Comparison of ENCODE assay signal across 22 cellular contexts in genomic region chr4:77712675-77713074, GRCh38.
DNase-seq lines count a peak whose midpoint lies in the region; ATAC-seq, FAIRE-seq and TF ChIP-seq lines count a peak whose summit lies in the region.
"Had no signal": no experiment of that assay in that cellular context is flagged by ENCODE, and none has a peak within 500 bp of the region (broad histone marks: within the 10 kb centered on the region; RNA-seq: fewer than 3 reads in every experiment).

No MANE protein-coding gene starts in this region.

- H3K9ac ChIP-seq in K562 (ENCODE audit: insufficient read depth in 1 of 2, low read depth in 2 of 2, low read length in 2 of 2) = no peak overlapping the region
- H3K9ac ChIP-seq: KMS-11 had no signal

- H3K4me1 ChIP-seq in K562 (replicated peaks in 1 of 2; ENCODE audit: control insufficient read depth in 2 of 2, insufficient read depth in 2 of 2, low read length in 2 of 2) = no peaks in the 10 kb centered on the region
- no peaks in the 10 kb centered on the region for H3K4me1 ChIP-seq in CD8-positive, alpha-beta T cell (ENCODE audit: insufficient read depth, low read length)
- H3K4me1 ChIP-seq: BE2C had no signal

- H3K27me3 Mint-ChIP-seq in activated naive CD8-positive, alpha-beta T cell treated with anti-CD3 and anti-CD28 coated beads for 36 hours = no peaks in the 10 kb centered on the region
- H3K27me3 Mint-ChIP-seq in activated naive CD8-positive, alpha-beta T cell treated with anti-CD3 and anti-CD28 coated beads, Interleukin-2, amount 50 U/mL, for 24 hours = no peaks in the 10 kb centered on the region
- H3K27me3 Mint-ChIP-seq in stimulated activated naive B cell treated with anti-CD40 and anti-IgM and Interleukin-4, amounts not matched to agents 10 μg/mL and 1 μg/mL and 100 μg/mL, for 72 hours = no peaks in the 10 kb centered on the region
- no peaks in the 10 kb centered on the region for H3K27me3 Mint-ChIP-seq in CD8-positive, alpha-beta T cell (ENCODE audit: low read depth)

- no peaks in the 10 kb centered on the region for H3K9me3 ChIP-seq in K562 (replicated peaks; ENCODE audit: control insufficient read depth, insufficient read depth, low read depth, low read length)
- H3K9me3 ChIP-seq in CD8-positive, alpha-beta T cell (ENCODE audit: low read length) = no peaks in the 10 kb centered on the region
- H3K9me3 ChIP-seq: BE2C had no signal

- no peak for ATAC-seq in activated naive CD8-positive, alpha-beta T cell treated with anti-CD3 and anti-CD28 coated beads, Interleukin-2, amount 50 U/mL, for 24 hours
- ATAC-seq in K562 = no peak
- no peak for ATAC-seq in stimulated activated naive B cell treated with anti-CD40 and anti-IgM and Interleukin-4, amounts not matched to agents 10 μg/mL and 1 μg/mL and 100 μg/mL, for 72 hours (replicated peaks)
- no peak for ATAC-seq in CD8-positive, alpha-beta T cell
- no peak for ATAC-seq in GM18520 (IDR thresholded peaks at IDR 0.05; ENCODE audit: unreplicated experiment)
- ATAC-seq: GM23338, Panc1 had no signal

- BruUV-seq in K562 (replicated peaks; lab: Mats Ljungman, UMichigan) = no TSS peak

- POLR2A ChIA-PET in K562 (lab: Yijun Ruan, JAX) = interaction anchor here (0.6 kb wide), 1 partner anchor 167 kb away, joined by 3 read pairs; no protein-coding TSS in a partner anchor
- POLR2A ChIA-PET in CD8-positive, alpha-beta T cell (lab: Charles Lee) = interaction anchor here (0.8 kb wide), 1 partner anchor 168 kb away, joined by 3 read pairs; no protein-coding TSS in a partner anchor

- H3K4me3 ChIP-seq in K562 = no peak overlapping the region
- no peak overlapping the region for H3K4me3 ChIP-seq in CD8-positive, alpha-beta T cell (ENCODE audit: low read depth, low read length)
- H3K4me3 ChIP-seq: GM23338 had no signal

- H3K27me3 ChIP-seq in K562 (ENCODE audit: control insufficient read depth in 2 of 2, insufficient read depth in 2 of 2, low read length in 2 of 2) = no peaks in the 10 kb centered on the region
- no peaks in the 10 kb centered on the region for H3K27me3 ChIP-seq in CD8-positive, alpha-beta T cell (ENCODE audit: insufficient read depth, low read length)
- H3K27me3 ChIP-seq: BE2C had no signal

- peaks cover 4% of the 10 kb centered on the region for H3K9me3 Mint-ChIP-seq in activated naive CD8-positive, alpha-beta T cell treated with anti-CD3 and anti-CD28 coated beads for 36 hours
- no peaks in the 10 kb centered on the region for H3K9me3 Mint-ChIP-seq in activated naive CD8-positive, alpha-beta T cell treated with anti-CD3 and anti-CD28 coated beads, Interleukin-2, amount 50 U/mL, for 24 hours
- peaks cover 0 to 2% of the 10 kb centered on the region in 2 donors for H3K9me3 Mint-ChIP-seq in stimulated activated naive B cell treated with anti-CD40 and anti-IgM and Interleukin-4, amounts not matched to agents 10 μg/mL and 1 μg/mL and 100 μg/mL, for 72 hours
- no peaks in the 10 kb centered on the region for H3K9me3 Mint-ChIP-seq in CD8-positive, alpha-beta T cell
- H3K9me3 Mint-ChIP-seq: CD14-positive monocyte, GM23338, H9 had no signal

- TF ChIP-seq EP300 in K562 (IDR thresholded peaks at IDR 0.05; ENCODE audit: low read length) = no peak

- no peak overlapping the region for H3K4me3 Mint-ChIP-seq in activated naive CD8-positive, alpha-beta T cell treated with anti-CD3 and anti-CD28 coated beads for 36 hours
- no peak overlapping the region for H3K4me3 Mint-ChIP-seq in activated naive CD8-positive, alpha-beta T cell treated with anti-CD3 and anti-CD28 coated beads, Interleukin-2, amount 50 U/mL, for 24 hours
- no peak overlapping the region for H3K4me3 Mint-ChIP-seq in stimulated activated naive B cell treated with anti-CD40 and anti-IgM and Interleukin-4, amounts not matched to agents 10 μg/mL and 1 μg/mL and 100 μg/mL, for 72 hours
- no peak overlapping the region for H3K4me3 Mint-ChIP-seq in CD8-positive, alpha-beta T cell
- H3K4me3 Mint-ChIP-seq: CD14-positive monocyte, GM23338, H9 had no signal

- no peaks in the 10 kb centered on the region for H3K79me2 ChIP-seq in K562 (ENCODE audit: control insufficient read depth, insufficient read depth, low read length)

- peak overlapping the region; percentile 19 for H3K27ac Mint-ChIP-seq in activated naive CD8-positive, alpha-beta T cell treated with anti-CD3 and anti-CD28 coated beads for 36 hours
- H3K27ac Mint-ChIP-seq in activated naive CD8-positive, alpha-beta T cell treated with anti-CD3 and anti-CD28 coated beads, Interleukin-2, amount 50 U/mL, for 24 hours = no peak overlapping the region
- H3K27ac Mint-ChIP-seq in stimulated activated naive B cell treated with anti-CD40 and anti-IgM and Interleukin-4, amounts not matched to agents 10 μg/mL and 1 μg/mL and 100 μg/mL, for 72 hours = peak overlapping the region; percentile 47
- no peak overlapping the region for H3K27ac Mint-ChIP-seq in CD8-positive, alpha-beta T cell
- H3K27ac Mint-ChIP-seq: GM23338, H9 had no signal

- no peak for TF ChIP-seq POLR2A in K562 (conservative IDR thresholded peaks at IDR 0.05)

- H3K27ac ChIP-seq in K562 (ENCODE audit: extremely low read depth, low read depth, low read length) = no peak overlapping the region
- H3K27ac ChIP-seq in CD8-positive, alpha-beta T cell (ENCODE audit: low read depth, low read length) = no peak overlapping the region
- H3K27ac ChIP-seq: 22Rv1, KMS-11 had no signal

- peaks cover 33% of the 10 kb centered on the region for H3K4me1 Mint-ChIP-seq in activated naive CD8-positive, alpha-beta T cell treated with anti-CD3 and anti-CD28 coated beads for 36 hours
- peaks cover 37% of the 10 kb centered on the region for H3K4me1 Mint-ChIP-seq in activated naive CD8-positive, alpha-beta T cell treated with anti-CD3 and anti-CD28 coated beads, Interleukin-2, amount 50 U/mL, for 24 hours
- H3K4me1 Mint-ChIP-seq in stimulated activated naive B cell treated with anti-CD40 and anti-IgM and Interleukin-4, amounts not matched to agents 10 μg/mL and 1 μg/mL and 100 μg/mL, for 72 hours = peaks cover 0 to 4% of the 10 kb centered on the region in 2 donors
- H3K4me1 Mint-ChIP-seq in CD8-positive, alpha-beta T cell (ENCODE audit: low read depth) = peaks cover 19% of the 10 kb centered on the region
- H3K4me1 Mint-ChIP-seq: CD14-positive monocyte had no signal

- intact Hi-C loops in K562 (cut with micrococcal nuclease) = no loop called here
- intact Hi-C loops in CD8-positive, alpha-beta T cell (cut with DNase I, micrococcal nuclease) = no loop called here

- H3K9me1 ChIP-seq in K562 (ENCODE audit: control insufficient read depth, insufficient read depth, low read length) = no peaks in the 10 kb centered on the region

- no peak overlapping the region for H3K4me2 ChIP-seq in K562 (ENCODE audit: insufficient read depth, low read length)
- H3K4me2 ChIP-seq: GM23338, KMS-11 had no signal

- FAIRE-seq in K562 (lab: Jason Lieb, UNC) = no peak

- 100% methylated on average over 1 of the region's 1 CpG for WGBS in K562 (ENCODE audit: insufficient coverage, low coverage, missing lambda C conversion rate)

- H3K36me3 Mint-ChIP-seq in activated naive CD8-positive, alpha-beta T cell treated with anti-CD3 and anti-CD28 coated beads for 36 hours = peaks cover 38% of the 10 kb centered on the region
- H3K36me3 Mint-ChIP-seq in activated naive CD8-positive, alpha-beta T cell treated with anti-CD3 and anti-CD28 coated beads, Interleukin-2, amount 50 U/mL, for 24 hours (ENCODE audit: low read depth) = peaks cover 34% of the 10 kb centered on the region
- peaks cover 18 to 30% of the 10 kb centered on the region in 2 donors for H3K36me3 Mint-ChIP-seq in stimulated activated naive B cell treated with anti-CD40 and anti-IgM and Interleukin-4, amounts not matched to agents 10 μg/mL and 1 μg/mL and 100 μg/mL, for 72 hours
- H3K36me3 Mint-ChIP-seq in CD8-positive, alpha-beta T cell = peaks cover 51% of the 10 kb centered on the region

- no peaks in the 10 kb centered on the region for H4K20me1 ChIP-seq in K562 (replicated peaks; ENCODE audit: control insufficient read depth, insufficient read depth, low read length)

- no peak for TF ChIP-seq RAD21 in K562 (CRISPR knock-in tag; conservative IDR thresholded peaks at IDR 0.05 in 1 of 2, IDR thresholded peaks at IDR 0.05 in 1 of 2)

- peak; percentile 7 for DNase-seq in NCI-H82 (lab: John Stamatoyannopoulos, UW)
- DNase-seq in NCI-H82 treated with DMSO at 0.1 percent for 48 hours (lab: John Stamatoyannopoulos, UW; ENCODE audit: unreplicated experiment) = no peak
- DNase-seq in activated naive CD8-positive, alpha-beta T cell treated with anti-CD3 and anti-CD28 coated beads for 36 hours = no peak
- DNase-seq in activated naive CD8-positive, alpha-beta T cell treated with anti-CD3 and anti-CD28 coated beads, Interleukin-2, amount 50 U/mL, for 24 hours = no peak
- no peak for DNase-seq in K562 (ENCODE audit: extremely low read depth in 1 of 4, low spot score in 3 of 4)
- DNase-seq in stimulated activated naive B cell treated with anti-CD40 and anti-IgM and Interleukin-4, amounts not matched to agents 10 μg/mL and 1 μg/mL and 100 μg/mL, for 72 hours = no peak
- no peak for DNase-seq in CD8-positive, alpha-beta T cell
- DNase-seq: ACHN, BE2C, DMS53, H9, MM.1S, NCI-H2029, NCI-H446, NCI-H526, SHP77 treated with DMSO at 0.1 percent for 48 hours had no signal

- no peak for TF ChIP-seq CTCF in K562 (IDR thresholded peaks at IDR 0.05 in 2 of 3, conservative IDR thresholded peaks at IDR 0.05 in 1 of 3; ENCODE audit: insufficient read depth in 2 of 3, low read depth in 1 of 3, low read length in 3 of 3)
- TF ChIP-seq CTCF in CD8-positive, alpha-beta T cell (IDR thresholded peaks at IDR 0.05) = no peak

- in situ Hi-C loops in K562 (cut with MboI) = no loop called here

- no peak overlapping the region for H2AFZ ChIP-seq in K562 (ENCODE audit: low read depth, low read length)
- H2AFZ ChIP-seq: GM23338 had no signal

- H3K36me3 ChIP-seq in K562 (ENCODE audit: control insufficient read depth, insufficient read depth, low read length) = no peaks in the 10 kb centered on the region
- peaks cover 9% of the 10 kb centered on the region for H3K36me3 ChIP-seq in CD8-positive, alpha-beta T cell (ENCODE audit: insufficient read depth, low read length)
- H3K36me3 ChIP-seq: BE2C had no signal

- CTCF ChIA-PET in K562 (lab: Yijun Ruan, JAX; ENCODE audit: low intra/inter-chr PET ratio) = no interaction called here
- CTCF ChIA-PET in CD8-positive, alpha-beta T cell (lab: Charles Lee) = interaction anchor here (0.6 kb wide), 1 partner anchor 1616 kb away, joined by 3 read pairs; no protein-coding TSS in a partner anchor

TF ChIP-seq in K562, 482 proteins besides CTCF, POLR2A, EP300 and RAD21:
- peak; percentile 60 for TF ChIP-seq MAFG (tag; conservative IDR thresholded peaks at IDR 0.05)
- peak; percentile 83 for TF ChIP-seq ZNF316 (IDR thresholded peaks at IDR 0.05)
- TF ChIP-seq ZNF24 (IDR thresholded peaks at IDR 0.05) = no peak
- TF ChIP-seq C11orf30 (IDR thresholded peaks at IDR 0.05; ENCODE audit: low read depth) = peak; percentile 72
- no peak for TF ChIP-seq JUN (IDR thresholded peaks at IDR 0.05; ENCODE audit: borderline replicate concordance, low read depth, low read length)
- TF ChIP-seq JUN (CRISPR knock-in tag; IDR thresholded peaks at IDR 0.05; ENCODE audit: borderline replicate concordance) = no peak
- TF ChIP-seq MAFF (IDR thresholded peaks at IDR 0.05; ENCODE audit: low read length) = peak; percentile 72
- TF ChIP-seq MAFK (IDR thresholded peaks at IDR 0.05; ENCODE audit: low read length) = peak; percentile 68

Comparison
In these comparisons a context has a peak if more than half of its experiments do, and no peak if none do; other contexts are left out.
1. H3K27ac Mint-ChIP-seq: peak in activated naive CD8-positive, alpha-beta T cell treated with anti-CD3 and anti-CD28 coated beads for 36 hours (single experiment) and stimulated activated naive B cell treated with anti-CD40 and anti-IgM and Interleukin-4, amounts not matched to agents 10 μg/mL and 1 μg/mL and 100 μg/mL, for 72 hours (single experiment); none in activated naive CD8-positive, alpha-beta T cell treated with anti-CD3 and anti-CD28 coated beads, Interleukin-2, amount 50 U/mL, for 24 hours (single experiment) and CD8-positive, alpha-beta T cell (single experiment).